Comparison of ENCODE assay signal across 8 cellular contexts in genomic region chr9:73133042-73133651, GRCh38. TPM values are rescaled to one million over a fixed set of nuclear protein-coding genes. Genes with fewer than 3 reads are reported as not detected.
DNase-seq lines count a peak whose midpoint lies in the region; ATAC-seq and TF ChIP-seq lines count a peak whose summit lies in the region.

No MANE protein-coding gene starts in this region.

- in situ Hi-C loops in SK-MEL-5 (cut with HindIII; ENCODE audit: low pct_unique_long_range_greater_than_20kb, low sequenced_read_pairs), result no loop called here

- H3K27ac ChIP-seq in stomach, result peak overlapping the region in 4 of 5 donors; percentile 79 to 89 (median 83)

- 78 to 86% (median 82%) methylated on average over 3 of the region's 3 CpGs for WGBS in stomach, 5 donors

- no peak for TF ChIP-seq EP300 in stomach (IDR thresholded peaks at IDR 0.05)

- H3K4me3 ChIP-seq in fibroblast of pulmonary artery (replicated peaks; ENCODE audit: low read depth, low read length), result peak overlapping the region; percentile 63
- peak overlapping the region in 2 of 4 donors; percentile 47 to 53 for H3K4me3 ChIP-seq in stomach

- no peak for DNase-seq in T-helper 1 cell
- DNase-seq in SK-MEL-5 (ENCODE audit: low read depth, low spot score), result peak; percentile 9
- DNase-seq in fibroblast of pulmonary artery (ENCODE audit: low read depth), result no peak
- DNase-seq in stomach, result no peak
- no peak for DNase-seq in SIG-M5 (lab: John Stamatoyannopoulos, UW)
- no peak for DNase-seq in NCI-H2171 (lab: John Stamatoyannopoulos, UW)

- TF ChIP-seq POLR2A in stomach (IDR thresholded peaks at IDR 0.05), result no peak

- ATAC-seq in GM18520 (IDR thresholded peaks at IDR 0.05; ENCODE audit: unreplicated experiment), result no peak

- H3K27me3 Mint-ChIP-seq in T-helper 1 cell treated with Interleukin-12 subunit alpha and Interleukin-12 subunit beta and Interleukin-4 antibody, amounts not matched to agents 30 μg/mL and 1 μg/mL, for 36 hours (ENCODE audit: low read depth), result no peaks in the 10 kb centered on the region

- H3K4me1 Mint-ChIP-seq in T-helper 1 cell treated with Interleukin-12 subunit alpha and Interleukin-12 subunit beta and Interleukin-4 antibody, amounts not matched to agents 30 μg/mL and 1 μg/mL, for 36 hours (ENCODE audit: low read depth), result peaks cover 22% of the 10 kb centered on the region

- peak overlapping the region; percentile 83 for H3K4me3 Mint-ChIP-seq in T-helper 1 cell treated with Interleukin-12 subunit alpha and Interleukin-12 subunit beta and Interleukin-4 antibody, amounts not matched to agents 30 μg/mL and 1 μg/mL, for 36 hours

- H3K9me3 ChIP-seq in stomach, result no peaks in the 10 kb centered on the region

- no peaks in the 10 kb centered on the region for H3K9me3 Mint-ChIP-seq in T-helper 1 cell treated with Interleukin-12 subunit alpha and Interleukin-12 subunit beta and Interleukin-4 antibody, amounts not matched to agents 30 μg/mL and 1 μg/mL, for 36 hours

- no peaks in the 10 kb centered on the region for H3K36me3 Mint-ChIP-seq in T-helper 1 cell treated with Interleukin-12 subunit alpha and Interleukin-12 subunit beta and Interleukin-4 antibody, amounts not matched to agents 30 μg/mL and 1 μg/mL, for 36 hours (ENCODE audit: low read depth)

- no peak for TF ChIP-seq CTCF in fibroblast of pulmonary artery (IDR thresholded peaks at IDR 0.05; ENCODE audit: low read length, missing control alignments)
- TF ChIP-seq CTCF in stomach (IDR thresholded peaks at IDR 0.05), result no peak

- H3K36me3 ChIP-seq in stomach, result no peaks in the 10 kb centered on the region

- H3K27ac Mint-ChIP-seq in T-helper 1 cell treated with Interleukin-12 subunit alpha and Interleukin-12 subunit beta and Interleukin-4 antibody, amounts not matched to agents 30 μg/mL and 1 μg/mL, for 36 hours, result peak overlapping the region; percentile 91

- H3K27me3 ChIP-seq in stomach, result no peaks in the 10 kb centered on the region

- intact Hi-C loops in stomach (cut with DNase I; ENCODE audit: low total_unique reads), result no loop called here

- peaks cover 0 to 29% (median 14%) of the 10 kb centered on the region in 4 donors for H3K4me1 ChIP-seq in stomach

RNA-seq across cellular contexts. Expression of gene ANXA1, which starts 18.5 kb away (rescaled TPM):
- 25.0 and 27.0 TPM in 2 replicates for total RNA-seq in SK-MEL-5 (2014; rRNA removed; shearing (Covaris generic))
- polyA plus RNA-seq in SK-MEL-5 (2015; cell fraction: cytosol; rRNA removed), result 33.8 and 36.9 TPM in 2 replicates
- 30.3 and 36.5 TPM in 2 replicates for polyA plus RNA-seq in SK-MEL-5 (2015; cell fraction: nucleus; rRNA removed)
- 100 to 1,000 TPM in 2 of 5 donors, 10 to 100 TPM in 3; 34.2 to 168 (median 67.4) TPM for total RNA-seq in stomach
- 1,000 to 10,000 TPM in 1 of 3 donors, 100 to 1,000 TPM in 2; 150 to 1,131 (median 155) TPM for polyA plus RNA-seq in stomach
